20 cellular contexts compared by ENCODE assay signal in the genomic region with DNA sequence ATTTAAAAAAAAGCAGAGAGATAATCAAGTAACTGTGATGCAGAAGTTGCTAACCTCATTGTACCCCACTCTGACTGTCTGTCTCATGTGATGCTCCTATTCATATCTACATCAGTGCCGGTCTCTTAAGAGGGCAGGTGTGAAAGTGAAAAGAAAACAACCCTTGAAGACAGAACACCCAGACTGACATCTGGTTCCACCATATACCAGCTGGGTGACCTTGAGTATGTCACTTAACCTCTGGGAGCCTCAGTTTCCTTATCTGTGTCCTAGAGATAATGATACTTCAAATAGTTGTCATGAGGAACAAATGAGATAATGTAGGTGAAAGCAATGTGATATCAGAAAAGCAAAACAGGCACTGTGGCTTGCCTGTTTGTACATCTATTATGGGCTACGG.
DNase-seq lines count a peak whose midpoint lies in the region; ATAC-seq and TF ChIP-seq lines count a peak whose summit lies in the region.
"Had no signal": no experiment of that assay in that cellular context is flagged by ENCODE, and none has a peak within 500 bp of the region (broad histone marks: within the 10 kb centered on the region; RNA-seq: fewer than 3 reads in every experiment).

No MANE protein-coding gene starts in this region.

- ATAC-seq in GM18867 (IDR thresholded peaks at IDR 0.05; ENCODE audit: unreplicated experiment): peak; percentile 80
- ATAC-seq in GM21390 (IDR thresholded peaks at IDR 0.05; ENCODE audit: unreplicated experiment): peak; percentile 61
- ATAC-seq in HG03135 (IDR thresholded peaks at IDR 0.05; ENCODE audit: unreplicated experiment): peak; percentile 67
- ATAC-seq: lower lobe of right lung, PC-3 had no signal

- H3K4me3 ChIP-seq in foreskin fibroblast (ENCODE audit: low read depth in 1 of 2, low read length in 2 of 2) (no peak overlapping the region), SK-N-SH (ENCODE audit: low read depth in 2 of 2, low read length in 1 of 2) (no peak overlapping the region)
- H3K4me3 ChIP-seq: adrenal gland, lower lobe of right lung had no signal

- H3K27ac ChIP-seq in SK-N-SH (ENCODE audit: low read depth in 2 of 2, low read length in 1 of 2): no peak overlapping the region
- H3K27ac ChIP-seq: adrenal gland, lower lobe of right lung, VCaP had no signal

- 93% methylated on average over 2 of the region's 2 CpGs for WGBS in SK-N-SH (ENCODE audit: low lambda C conversion rate)

- TF ChIP-seq CTCF in foreskin fibroblast (IDR thresholded peaks at IDR 0.05; ENCODE audit: low read depth, low read length) (no peak), SK-N-SH (IDR thresholded peaks at IDR 0.05) (no peak)

- H3K4me1 ChIP-seq in SK-N-SH (ENCODE audit: control insufficient read depth in 1 of 2, insufficient read depth in 2 of 2, low read depth in 1 of 2, low read length in 1 of 2): no peaks in the 10 kb centered on the region
- H3K4me1 ChIP-seq: adrenal gland, lower lobe of right lung had no signal

- no peak for TF ChIP-seq EP300 in SK-N-SH (IDR thresholded peaks at IDR 0.05; ENCODE audit: borderline replicate concordance in 1 of 2, low read depth in 1 of 2, low read length in 1 of 2)

- TF ChIP-seq RAD21 in SK-N-SH (IDR thresholded peaks at IDR 0.05; ENCODE audit: low read length): no peak

- no peaks in the 10 kb centered on the region for H3K27me3 ChIP-seq in SK-N-SH (ENCODE audit: insufficient read depth)
- H3K27me3 ChIP-seq: adrenal gland had no signal

- no peaks in the 10 kb centered on the region for H3F3A ChIP-seq in SK-N-SH (replicated peaks; ENCODE audit: insufficient read depth)

- H4K20me1 ChIP-seq in SK-N-SH (ENCODE audit: insufficient read depth): no peaks in the 10 kb centered on the region

- H3K9me3 ChIP-seq in SK-N-SH: no peaks in the 10 kb centered on the region
- H3K9me3 ChIP-seq: adrenal gland, lower lobe of right lung had no signal

- no peak overlapping the region for H3K9ac ChIP-seq in SK-N-SH

- DNase-seq in SK-N-DZ (ENCODE audit: low spot score) (peak; percentile 49), foreskin fibroblast (no peak), NCI-H1048 (lab: John Stamatoyannopoulos, UW) (no peak), SK-N-SH (no peak), cerebellar nuclear complex (lab: John Stamatoyannopoulos, UW) (no peak)
- DNase-seq: activated CD4-positive, alpha-beta memory T cell treated with anti-CD3 and anti-CD28 coated beads, Interleukin-2, amount 10 ng/mL, durations not matched to agents 7 days and 5 days; adrenal gland; AML-193; foreskin melanocyte; HCEC 1CT; lower lobe of right lung; naive B cell; NCI-H1092 treated with DMSO at 0.1 percent for 48 hours; PC-3; stimulated activated CD4-positive, alpha-beta T cell treated with anti-CD3 and anti-CD28 coated beads, Interleukin-12 subunit alpha, Interleukin-12 subunit beta, amount 100 ng/mL, for 4 hours; SW 1271 had no signal

- CTCF ChIA-PET in SK-N-SH (lab: Yijun Ruan, JAX): interaction anchor here (0.8 kb wide), 1 partner anchor 36 kb away, joined by 3 read pairs; no protein-coding TSS in a partner anchor

- H3K4me2 ChIP-seq in SK-N-SH: no peak overlapping the region

- no peaks in the 10 kb centered on the region for H3K79me2 ChIP-seq in SK-N-SH (ENCODE audit: insufficient read depth)

- H3K36me3 ChIP-seq in SK-N-SH (replicated peaks in 1 of 2; ENCODE audit: control insufficient read depth in 1 of 2, insufficient read depth in 2 of 2, low read length in 1 of 2): no peaks in the 10 kb centered on the region
- H3K36me3 ChIP-seq: adrenal gland, lower lobe of right lung had no signal

- POLR2A ChIA-PET in SK-N-SH (lab: Yijun Ruan, JAX): no interaction called here

- no peak overlapping the region for H2AFZ ChIP-seq in SK-N-SH (ENCODE audit: low read depth)

- no peaks in the 10 kb centered on the region for H3K9me2 ChIP-seq in SK-N-SH

TF ChIP-seq in SK-N-SH, 30 proteins besides CTCF, POLR2A, EP300 and RAD21:
- TF ChIP-seq JUND (IDR thresholded peaks at IDR 0.05) (no peak), ELF1 (IDR thresholded peaks at IDR 0.05) (no peak), POLR2AphosphoS5 (IDR thresholded peaks at IDR 0.05; ENCODE audit: low read depth, low read length) (no peak), GABPA (IDR thresholded peaks at IDR 0.05; ENCODE audit: low read depth) (no peak), CHD2 (IDR thresholded peaks at IDR 0.05; ENCODE audit: low read length, partially characterized antibody) (no peak), TCF12 (IDR thresholded peaks at IDR 0.05) (no peak), RCOR1 (IDR thresholded peaks at IDR 0.05; ENCODE audit: low read length) (no peak)
- TF ChIP-seq, protein P1, sequence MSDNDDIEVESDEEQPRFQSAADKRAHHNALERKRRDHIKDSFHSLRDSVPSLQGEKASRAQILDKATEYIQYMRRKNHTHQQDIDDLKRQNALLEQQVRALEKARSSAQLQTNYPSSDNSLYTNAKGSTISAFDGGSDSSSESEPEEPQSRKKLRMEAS (IDR thresholded peaks at IDR 0.05; ENCODE audit: low read depth): no peak
